ENCODE assay signal across 26 cellular contexts in the genomic region with DNA sequence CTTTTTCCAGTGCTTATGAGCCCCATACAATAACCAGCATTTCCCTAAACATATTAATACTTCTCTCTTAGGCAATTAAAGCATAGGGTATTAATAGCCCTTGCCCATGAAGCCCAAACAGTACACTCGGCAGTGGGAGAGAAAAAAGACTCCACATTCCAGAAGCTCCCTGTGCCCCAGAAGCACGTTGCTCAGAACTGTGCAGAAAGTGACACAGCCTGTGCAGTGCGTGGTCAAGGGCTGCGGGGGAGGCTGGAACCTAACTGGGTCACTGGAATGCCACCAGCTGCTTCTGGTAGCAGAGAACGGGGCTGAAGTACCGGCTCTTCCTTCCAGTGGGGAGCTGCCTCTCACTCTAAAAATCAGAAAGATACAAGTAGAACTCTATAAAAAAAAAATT. TPM values are rescaled to one million over a fixed set of nuclear protein-coding genes. Genes with fewer than 3 reads are reported as not detected.
DNase-seq lines count a peak whose midpoint lies in the region; ATAC-seq and TF ChIP-seq lines count a peak whose summit lies in the region.
"Had no signal": no experiment of that assay in that cellular context is flagged by ENCODE, and none has a peak within 500 bp of the region (broad histone marks: within the 10 kb centered on the region; RNA-seq: fewer than 3 reads in every experiment).

No MANE protein-coding gene starts in this region.

- H3K36me3 ChIP-seq in psoas muscle (ENCODE audit: insufficient read depth in 1 of 2, low read depth in 1 of 2), result no peaks in the 10 kb centered on the region
- H3K36me3 ChIP-seq: HAP-1, MG63 had no signal

- no peak overlapping the region for H3K27ac ChIP-seq in psoas muscle
- H3K27ac ChIP-seq: BLaER1 treated with 17β-estradiol and CSF1 and Interleukin-3, amounts not matched to agents 10 nM and 100 nM; RWPE1 had no signal

- ATAC-seq in psoas muscle, result no peak
- ATAC-seq: GM23338, K562 had no signal

- no peaks in the 10 kb centered on the region for H3K4me1 ChIP-seq in psoas muscle
- H3K4me1 ChIP-seq: Caco-2, HAP-1 had no signal

- intact Hi-C loops in psoas muscle (cut with DNase I), result no loop called here

- no peaks in the 10 kb centered on the region for H3K27me3 ChIP-seq in psoas muscle (ENCODE audit: insufficient read depth in 3 of 3, low read length in 2 of 3)
- H3K27me3 ChIP-seq: BLaER1 treated with 17β-estradiol and CSF1 and Interleukin-3, amounts not matched to agents 10 nM and 100 nM; MG63 had no signal

- TF ChIP-seq CTCF in psoas muscle (IDR thresholded peaks at IDR 0.05), result no peak

- no peaks in the 10 kb centered on the region for H3K9me3 ChIP-seq in psoas muscle
- H3K9me3 ChIP-seq: Caco-2, HAP-1, MG63 had no signal

- in situ Hi-C loops in G401 (cut with HindIII; ENCODE audit: low sequenced_read_pairs), result no loop called here

- 79 to 83% (median 81%) methylated on average over 6 of the region's 6 CpGs for WGBS in psoas muscle, 3 donors

- DNase-seq in G401 (ENCODE audit: low spot score) (peak; percentile 54), cerebellar cortex (ENCODE audit: low spot score) (peak; percentile 53), left kidney (ENCODE audit: low read depth, low spot score) (peak; percentile 17), superior temporal gyrus (ENCODE audit: extremely low spot score) (peak; percentile 20), psoas muscle (no peak), MV-4-11 (lab: John Stamatoyannopoulos, UW) (no peak), middle frontal gyrus (ENCODE audit: extremely low spot score, low spot score) (no peak)
- DNase-seq: 8988T; Caco-2; CD4-positive, alpha-beta memory T cell; DMS 273 treated with DMSO at 0.1 percent for 48 hours; DMS79 treated with DMSO at 0.1 percent for 48 hours; MG63; NCI-H1092 treated with DMSO at 0.1 percent for 48 hours; NCI-H1436 treated with DMSO at 0.1 percent for 48 hours; NCI-H1930; NCI-H345; NCI-H524; NCI-H774; NK-92 treated with Interleukin-12 subunit alpha and Interleukin-12 subunit beta, amount 100 ng/mL, for 24 hours; SIG-M5 had no signal

- no peak overlapping the region for H3K4me3 ChIP-seq in psoas muscle
- H3K4me3 ChIP-seq: BLaER1 treated with 17β-estradiol and CSF1 and Interleukin-3, amounts not matched to agents 10 nM and 100 nM; GM23338; HAP-1; K562; MG63 had no signal

RNA-seq across cellular contexts. Expression of a gene that starts 32.7 kb away (rescaled TPM):
- 54.5 and 69.5 TPM in 2 replicates for total RNA-seq in G401 (2014; rRNA removed; shearing (Covaris generic))
- 10 to 100 TPM in 3 of 4 donors, 1 to 10 TPM in 1; 9.7 to 18.7 (median 12.3) TPM for total RNA-seq in psoas muscle
- polyA plus RNA-seq in psoas muscle, result 10 to 100 TPM; 11.5 to 42.1 (median 28.1) TPM

RNA-seq across cellular contexts. Expression of a gene that starts 34.6 kb away (rescaled TPM):
- total RNA-seq in G401 (2014; rRNA removed; shearing (Covaris generic)), result 42.2 and 54.2 TPM in 2 replicates
- total RNA-seq in psoas muscle, result 10 to 100 TPM; 56.7 to 90.3 (median 66.9) TPM
- polyA plus RNA-seq in psoas muscle, result 10 to 100 TPM; 28.7 to 50.9 (median 34.2) TPM

Comparison
In these comparisons a context has a peak if more than half of its experiments do, and no peak if none do; other contexts are left out.
1. DNase-seq: peak in G401 (single experiment), cerebellar cortex (single experiment), left kidney (single experiment) and superior temporal gyrus (single experiment); none in psoas muscle (0 of 2), MV-4-11 (single experiment) and middle frontal gyrus (single experiment).